ENCODE assay signal across 12 cellular contexts in the genomic region with DNA sequence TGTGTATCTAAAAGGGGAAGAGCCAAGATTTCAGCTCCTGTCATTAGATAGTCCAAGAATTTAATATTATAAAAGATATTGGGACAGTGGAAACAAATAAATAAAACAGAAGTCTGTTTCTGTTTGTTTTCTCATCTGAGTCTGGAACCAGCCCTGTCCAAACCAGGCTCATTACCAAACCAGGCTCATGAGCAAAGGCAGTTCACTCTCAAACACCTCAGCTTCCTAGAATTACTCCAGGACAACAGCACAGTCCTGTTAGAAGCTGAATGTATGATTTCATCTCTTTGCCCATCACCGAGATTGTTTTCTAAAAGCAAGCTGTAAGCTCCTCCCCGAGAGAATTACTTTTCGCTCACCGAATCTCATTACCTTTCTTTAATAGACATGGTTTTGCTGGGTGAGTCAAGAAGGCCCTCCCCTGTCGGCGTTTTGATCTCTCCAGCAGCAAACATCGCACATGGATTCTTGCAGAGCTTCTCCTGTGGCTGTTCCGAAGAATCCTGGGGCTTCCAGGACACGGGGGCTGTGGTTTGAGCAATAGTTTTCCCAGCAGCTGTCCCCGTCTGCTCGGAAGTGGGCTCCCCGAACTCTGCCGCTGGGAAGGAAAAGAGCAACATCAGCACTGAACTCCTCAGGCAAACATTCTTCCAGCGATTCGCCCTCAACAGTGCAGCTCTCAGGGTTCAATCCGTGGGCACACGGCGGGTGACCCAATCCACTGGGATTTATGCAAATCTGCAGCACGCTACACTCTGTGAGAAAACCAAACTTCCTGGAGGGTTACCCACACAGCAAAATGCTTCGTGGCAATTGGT.
DNase-seq lines count a peak whose midpoint lies in the region; ATAC-seq and TF ChIP-seq lines count a peak whose summit lies in the region.
"Had no signal": no experiment of that assay in that cellular context is flagged by ENCODE, and none has a peak within 500 bp of the region (broad histone marks: within the 10 kb centered on the region; RNA-seq: fewer than 3 reads in every experiment).

No MANE protein-coding gene starts in this region.

- DNase-seq in cardiac muscle cell (ENCODE audit: low read depth in 1 of 2, low spot score in 1 of 2) = no peak
- DNase-seq in left ventricle myocardium superior = no peak
- peak; percentile 25 for DNase-seq in fibroblast of gingiva (ENCODE audit: low read depth)
- DNase-seq in nephron progenitor cell = no peak
- no peak for DNase-seq in upper lobe of left lung
- no peak for DNase-seq in NCI-H2196 (lab: John Stamatoyannopoulos, UW; ENCODE audit: unreplicated experiment)
- DNase-seq in GDM1 (lab: John Stamatoyannopoulos, UW) = no peak
- DNase-seq: activated effector memory CD4-positive, alpha-beta T cell treated with anti-CD3 and anti-CD28 coated beads, Interleukin-2, amount 50 U/mL, for 16 hours; effector memory CD4-positive, alpha-beta T cell had no signal

- H3K4me3 ChIP-seq in cardiac muscle cell (no peak overlapping the region), upper lobe of left lung (peak overlapping the region in 2 of 4 donors; percentile 9 to 11)

- H3K9me3 ChIP-seq in cardiac muscle cell (ENCODE audit: low read depth) (no peaks in the 10 kb centered on the region), upper lobe of left lung (no peaks in the 10 kb centered on the region)

- H3K4me3 Mint-ChIP-seq in nephron progenitor cell = peak overlapping the region; percentile 35
- H3K4me3 Mint-ChIP-seq: WTC11 had no signal

- no peak for ATAC-seq in left ventricle myocardium superior
- peak in 1 of 2 donors; percentile 45 for ATAC-seq in upper lobe of left lung (ENCODE audit: low FRiP score in 2 of 2)
- ATAC-seq in HG03378 (IDR thresholded peaks at IDR 0.05; ENCODE audit: unreplicated experiment) = no peak
- ATAC-seq: WTC11 had no signal

- no peaks in the 10 kb centered on the region for H3K4me1 ChIP-seq in cardiac muscle cell (ENCODE audit: low read depth)
- H3K4me1 ChIP-seq in upper lobe of left lung = no peaks in the 10 kb centered on the region

- peak overlapping the region; percentile 99 for H3K27ac Mint-ChIP-seq in nephron progenitor cell
- H3K27ac Mint-ChIP-seq: progenitor cell of endocrine pancreas, WTC11 had no signal

- peaks cover 40% of the 10 kb centered on the region for H3K4me1 Mint-ChIP-seq in nephron progenitor cell

- TF ChIP-seq POLR2A in upper lobe of left lung (IDR thresholded peaks at IDR 0.05) = no peak

- H3K27ac ChIP-seq in cardiac muscle cell (peak overlapping the region; percentile 69), upper lobe of left lung (peak overlapping the region in 3 of 4 donors; percentile 30 to 36 (median 32))

- no peaks in the 10 kb centered on the region for H3K27me3 ChIP-seq in cardiac muscle cell
- H3K27me3 ChIP-seq in upper lobe of left lung = no peaks in the 10 kb centered on the region

- peaks cover 89% of the 10 kb centered on the region for H3K36me3 ChIP-seq in cardiac muscle cell
- H3K36me3 ChIP-seq in upper lobe of left lung = peaks cover 5 to 72% (median 35%) of the 10 kb centered on the region in 4 donors

- WGBS in upper lobe of left lung, 2 donors = 66 to 74% methylated on average over 20 of the region's 20 CpGs

- no peaks in the 10 kb centered on the region for H3K9me3 Mint-ChIP-seq in nephron progenitor cell
- H3K9me3 Mint-ChIP-seq: WTC11 had no signal

- H3K36me3 Mint-ChIP-seq in nephron progenitor cell (ENCODE audit: low read depth) = peaks cover 54% of the 10 kb centered on the region

- TF ChIP-seq EP300 in upper lobe of left lung (IDR thresholded peaks at IDR 0.05) = no peak

- TF ChIP-seq CTCF in cardiac muscle cell (IDR thresholded peaks at IDR 0.05; ENCODE audit: low read depth, low read length) (no peak), nephron progenitor cell (IDR thresholded peaks at IDR 0.05) (no peak), upper lobe of left lung (IDR thresholded peaks at IDR 0.05) (no peak)

- intact Hi-C loops in left ventricle myocardium superior (cut with micrococcal nuclease) = no loop called here

- H3K27me3 Mint-ChIP-seq in nephron progenitor cell (ENCODE audit: low read depth, poor library complexity) = peaks cover 7% of the 10 kb centered on the region
- H3K27me3 Mint-ChIP-seq: progenitor cell of endocrine pancreas had no signal
